Comparison of ENCODE assay signal across 1 cellular context in the genomic region with DNA sequence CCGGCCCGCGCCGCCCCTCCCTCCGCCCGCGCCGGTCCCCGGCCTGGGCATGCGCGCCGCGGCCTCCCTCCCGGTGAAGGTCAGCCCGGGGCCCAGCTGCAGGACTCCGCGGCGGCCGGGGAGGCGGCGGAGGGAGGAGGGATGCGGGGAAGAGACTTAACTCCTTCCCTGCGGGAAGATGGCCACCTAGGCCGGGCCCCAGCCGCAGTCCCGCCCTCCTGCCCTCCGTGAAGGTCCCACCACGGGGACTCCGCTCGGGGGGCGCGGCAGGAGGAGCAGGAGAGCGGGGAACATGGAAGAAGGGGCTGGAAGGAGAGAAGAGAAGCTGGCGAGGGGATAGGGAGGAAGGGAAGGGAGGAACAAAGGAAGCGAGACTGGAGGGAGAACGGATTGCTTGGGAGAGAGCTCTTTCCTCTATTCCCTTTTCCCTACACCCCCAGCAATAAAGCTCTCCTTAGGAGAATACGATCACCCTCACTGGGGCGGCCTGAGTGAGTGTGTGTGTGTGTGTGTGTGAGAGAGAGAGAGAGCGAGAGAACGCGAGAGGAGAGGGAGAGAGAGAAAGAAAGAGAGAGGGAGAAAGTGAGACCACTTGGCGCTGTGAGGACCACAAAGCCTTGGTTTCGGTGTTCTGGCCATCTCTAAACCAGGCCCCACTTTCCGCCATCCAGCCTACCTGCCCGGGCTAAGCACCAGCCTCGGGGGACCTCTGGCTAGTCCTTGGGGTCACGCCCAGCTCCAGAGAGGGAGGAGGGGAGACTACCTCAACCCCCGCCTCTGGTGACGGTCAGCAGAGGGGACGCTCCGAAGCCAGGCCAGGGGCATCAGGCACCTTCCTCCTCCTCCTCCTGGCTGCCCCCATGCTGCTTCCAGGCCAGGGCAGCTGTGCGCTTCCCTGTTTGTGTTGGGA.
A peak's percentile ranks its signal among the peaks of the same experiment; 100 is the strongest.
TF ChIP-seq lines count a peak whose summit lies in the region.

No MANE protein-coding gene starts in this region.

TF ChIP-seq in SK-N-SH, 30 proteins besides CTCF, POLR2A, EP300 and RAD21 (continued from another document):
- TF ChIP-seq REST (IDR thresholded peaks at IDR 0.05; ENCODE audit: low read depth, low read length), result 0 out of 2 replicates have a peak, but pooled peaks have one; percentile 19
- TF ChIP-seq YY1 (IDR thresholded peaks at IDR 0.05; ENCODE audit: low read depth), result peak; percentile 77
- TF ChIP-seq, protein P1, sequence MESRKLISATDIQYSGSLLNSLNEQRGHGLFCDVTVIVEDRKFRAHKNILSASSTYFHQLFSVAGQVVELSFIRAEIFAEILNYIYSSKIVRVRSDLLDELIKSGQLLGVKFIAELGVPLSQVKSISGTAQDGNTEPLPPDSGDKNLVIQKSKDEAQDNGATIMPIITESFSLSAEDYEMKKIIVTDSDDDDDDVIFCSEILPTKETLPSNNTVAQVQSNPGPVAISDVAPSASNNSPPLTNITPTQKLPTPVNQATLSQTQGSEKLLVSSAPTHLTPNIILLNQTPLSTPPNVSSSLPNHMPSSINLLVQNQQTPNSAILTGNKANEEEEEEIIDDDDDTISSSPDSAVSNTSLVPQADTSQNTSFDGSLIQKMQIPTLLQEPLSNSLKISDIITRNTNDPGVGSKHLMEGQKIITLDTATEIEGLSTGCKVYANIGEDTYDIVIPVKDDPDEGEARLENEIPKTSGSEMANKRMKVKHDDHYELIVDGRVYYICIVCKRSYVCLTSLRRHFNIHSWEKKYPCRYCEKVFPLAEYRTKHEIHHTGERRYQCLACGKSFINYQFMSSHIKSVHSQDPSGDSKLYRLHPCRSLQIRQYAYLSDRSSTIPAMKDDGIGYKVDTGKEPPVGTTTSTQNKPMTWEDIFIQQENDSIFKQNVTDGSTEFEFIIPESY (IDR thresholded peaks at IDR 0.05; ENCODE audit: borderline replicate concordance, low read depth), result 0 out of 2 replicates have a peak, but pooled peaks have one; percentile 35
- no peak for TF ChIP-seq RXRA (IDR thresholded peaks at IDR 0.05; ENCODE audit: borderline replicate concordance, low read depth)
- TF ChIP-seq MAX (IDR thresholded peaks at IDR 0.05; ENCODE audit: low read depth), result no peak
- TF ChIP-seq, protein P2, sequence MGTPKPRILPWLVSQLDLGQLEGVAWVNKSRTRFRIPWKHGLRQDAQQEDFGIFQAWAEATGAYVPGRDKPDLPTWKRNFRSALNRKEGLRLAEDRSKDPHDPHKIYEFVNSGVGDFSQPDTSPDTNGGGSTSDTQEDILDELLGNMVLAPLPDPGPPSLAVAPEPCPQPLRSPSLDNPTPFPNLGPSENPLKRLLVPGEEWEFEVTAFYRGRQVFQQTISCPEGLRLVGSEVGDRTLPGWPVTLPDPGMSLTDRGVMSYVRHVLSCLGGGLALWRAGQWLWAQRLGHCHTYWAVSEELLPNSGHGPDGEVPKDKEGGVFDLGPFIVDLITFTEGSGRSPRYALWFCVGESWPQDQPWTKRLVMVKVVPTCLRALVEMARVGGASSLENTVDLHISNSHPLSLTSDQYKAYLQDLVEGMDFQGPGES (IDR thresholded peaks at IDR 0.05; ENCODE audit: low read depth, low read length), result no peak
- TF ChIP-seq ELF1 (IDR thresholded peaks at IDR 0.05), result no peak
- no peak for TF ChIP-seq FOXJ3 (CRISPR knock-in tag; IDR thresholded peaks at IDR 0.05)
- no peak for TF ChIP-seq JUND (IDR thresholded peaks at IDR 0.05)
